8 cellular contexts compared by ENCODE assay signal in genomic region chr16:57462209-57462977, GRCh38. TPM values are rescaled to one million over a fixed set of nuclear protein-coding genes. Genes with fewer than 3 reads are reported as not detected.
DNase-seq lines count a peak whose midpoint lies in the region; ATAC-seq and TF ChIP-seq lines count a peak whose summit lies in the region.

Gene POLR2C, plus strand, starts transcription at chr16:57462679. Its CDS starts 46 bp downstream, at chr16:57462725.

- peak within 1 kb of the TSS; percentile 91 to 95 for H3K27ac Mint-ChIP-seq in natural killer cell treated with Interleukin-12 subunit alpha and Interleukin-12 subunit beta and Interleukin-15 and Interleukin-18, amount 100 ng/mL, for 72 hours

- peak within 1 kb of the TSS; percentile 95 for H3K4me3 Mint-ChIP-seq in natural killer cell treated with Interleukin-12 subunit alpha and Interleukin-12 subunit beta and Interleukin-15 and Interleukin-18, amount 100 ng/mL, for 72 hours

- H3K36me3 Mint-ChIP-seq in natural killer cell treated with Interleukin-12 subunit alpha and Interleukin-12 subunit beta and Interleukin-15 and Interleukin-18, amount 100 ng/mL, for 72 hours, result peaks cover 23% of the 10 kb centered on the region

- peak; percentile 81 for TF ChIP-seq CTCF in fibroblast of mammary gland (conservative IDR thresholded peaks at IDR 0.05; ENCODE audit: control insufficient read depth, insufficient read depth, low read depth, low read length)

- H3K27me3 Mint-ChIP-seq in natural killer cell treated with Interleukin-12 subunit alpha and Interleukin-12 subunit beta and Interleukin-15 and Interleukin-18, amount 100 ng/mL, for 72 hours, result no peaks in the 10 kb centered on the region

- peak; percentile 90 for ATAC-seq in GM21576 (IDR thresholded peaks at IDR 0.05; ENCODE audit: unreplicated experiment)
- peak; percentile 96 for ATAC-seq in natural killer cell treated with Interleukin-12 subunit alpha and Interleukin-12 subunit beta and Interleukin-15 and Interleukin-18, amount 100 ng/mL, for 72 hours
- peak; percentile 93 for ATAC-seq in stimulated activated naive CD8-positive, alpha-beta T cell treated with anti-CD3 and anti-CD28 coated beads, Interleukin-15, Interleukin-2, amounts not matched to agents 100 U/mL and 50 U/mL, for 24 hours

- peaks cover 22 to 30% of the 10 kb centered on the region in 2 donors for H3K4me1 Mint-ChIP-seq in natural killer cell treated with Interleukin-12 subunit alpha and Interleukin-12 subunit beta and Interleukin-15 and Interleukin-18, amount 100 ng/mL, for 72 hours (ENCODE audit: low read depth in 2 of 2)

- H3K4me3 ChIP-seq in Jurkat, Clone E6-1 (ENCODE audit: low read length), result peak within 1 kb of the TSS; percentile 88
- H3K4me3 ChIP-seq in fibroblast of mammary gland (ENCODE audit: control insufficient read depth, low read depth, low read length), result peak within 1 kb of the TSS; percentile 91

- H3K9me3 Mint-ChIP-seq in natural killer cell treated with Interleukin-12 subunit alpha and Interleukin-12 subunit beta and Interleukin-15 and Interleukin-18, amount 100 ng/mL, for 72 hours, result no peaks in the 10 kb centered on the region

- DNase-seq in DMS79 treated with DMSO at 0.1 percent for 48 hours (lab: John Stamatoyannopoulos, UW) (peak; percentile 20), RPMI7951 (ENCODE audit: low read depth) (peak; percentile 81), fibroblast of mammary gland (ENCODE audit: low read depth) (peak; percentile 81)
- DNase-seq in Jurkat, Clone E6-1 (ENCODE audit: low read depth, low spot score), result peak; percentile 79
- DNase-seq in activated T-helper 1 cell treated with anti-CD3 and anti-CD28 coated beads, Interleukin-2, amount 50 U/mL, for 16 hours (ENCODE audit: low read depth in 1 of 2, low spot score in 1 of 2), result peak; percentile 90 to 94
- peak; percentile 92 for DNase-seq in natural killer cell treated with Interleukin-12 subunit alpha and Interleukin-12 subunit beta and Interleukin-15 and Interleukin-18, amount 100 ng/mL, for 72 hours (ENCODE audit: low spot score)
- peak; percentile 96 for DNase-seq in stimulated activated naive CD8-positive, alpha-beta T cell treated with anti-CD3 and anti-CD28 coated beads, Interleukin-15, Interleukin-2, amounts not matched to agents 100 U/mL and 50 U/mL, for 24 hours

RNA-seq across cellular contexts. Expression of gene POLR2C, which starts in this region (rescaled TPM):
- polyA plus RNA-seq in Jurkat, Clone E6-1 (2012; ENCODE audit: insufficient read depth, insufficient read length), result 115 TPM
- total RNA-seq in RPMI7951 (2014; rRNA removed; shearing (Covaris generic)), result 171 and 186 TPM in 2 replicates
- total RNA-seq in natural killer cell treated with Interleukin-12 subunit alpha and Interleukin-12 subunit beta and Interleukin-15 and Interleukin-18, amount 100 ng/mL, for 72 hours, result 10 to 100 TPM; 63.8 to 85.4 TPM

Comparison
In these comparisons a context has a peak if more than half of its experiments do, and no peak if none do; other contexts are left out.
1. Peak in every context shown above with its lines: DNase-seq, ATAC-seq and H3K4me3 ChIP-seq.
2. DNase-seq: peak in every context shown above with its lines; median percentile 96 in stimulated activated naive CD8-positive, alpha-beta T cell treated with anti-CD3 and anti-CD28 coated beads, Interleukin-15, Interleukin-2, amounts not matched to agents 100 U/mL and 50 U/mL, for 24 hours; 92 in activated T-helper 1 cell treated with anti-CD3 and anti-CD28 coated beads, Interleukin-2, amount 50 U/mL, for 16 hours; 92 in natural killer cell treated with Interleukin-12 subunit alpha and Interleukin-12 subunit beta and Interleukin-15 and Interleukin-18, amount 100 ng/mL, for 72 hours; 81 in RPMI7951; 81 in fibroblast of mammary gland; 79 in Jurkat, Clone E6-1; 20 in DMS79 treated with DMSO at 0.1 percent for 48 hours.